32 cellular contexts compared by ENCODE assay signal in genomic region chr7:1946461-1947450, GRCh38.
A peak's percentile ranks its signal among the peaks of the same experiment; 100 is the strongest.
DNase-seq lines count a peak whose midpoint lies in the region; ATAC-seq and TF ChIP-seq lines count a peak whose summit lies in the region.
"Had no signal": no experiment of that assay in that cellular context is flagged by ENCODE, and none has a peak within 500 bp of the region (broad histone marks: within the 10 kb centered on the region; RNA-seq: fewer than 3 reads in every experiment).

No MANE protein-coding gene starts in this region.

- H3K27me3 Mint-ChIP-seq in WTC11 (ENCODE audit: low read depth), result no peaks in the 10 kb centered on the region
- peaks cover 4% of the 10 kb centered on the region for H3K27me3 Mint-ChIP-seq in nephron progenitor cell (ENCODE audit: low read depth, poor library complexity)
- H3K27me3 Mint-ChIP-seq: activated CD4-positive, alpha-beta memory T cell treated with anti-CD3 and anti-CD28 coated beads, Interleukin-2, amount 10 ng/mL, durations not matched to agents 7 days and 5 days; activated naive CD4-positive, alpha-beta T cell treated with anti-CD3 and anti-CD28 coated beads, Interleukin-2, amount 50 U/mL, for 24 hours; dendritic cell treated with granulocyte-macrophage colony-stimulating factor and Interleukin-4, amounts not matched to agents 40 ng/mL and 50 ng/mL, for 4 days had no signal

- H3K4me1 Mint-ChIP-seq in WTC11 (peaks cover 19% of the 10 kb centered on the region), nephron progenitor cell (peaks cover 25% of the 10 kb centered on the region)

- TF ChIP-seq CTCF in right atrium auricular region (IDR thresholded peaks at IDR 0.05) (no peak), WTC11 (IDR thresholded peaks at IDR 0.05) (no peak), left lung (IDR thresholded peaks at IDR 0.05) (no peak), nephron progenitor cell (IDR thresholded peaks at IDR 0.05) (no peak)

- CTCF ChIA-PET in WTC11 (lab: Charles Lee), result no interaction called here

- H3K27me3 ChIP-seq in right atrium auricular region (no peaks in the 10 kb centered on the region), left lung (no peaks in the 10 kb centered on the region)
- H3K27me3 ChIP-seq: esophagus squamous epithelium, hepatocyte, uterus had no signal

- H3K27ac Mint-ChIP-seq in WTC11 (peak overlapping the region; percentile 69; the same call in 1 of the 2 replicates), nephron progenitor cell (no peak overlapping the region)
- H3K27ac Mint-ChIP-seq: activated CD4-positive, alpha-beta memory T cell treated with anti-CD3 and anti-CD28 coated beads, Interleukin-2, amount 10 ng/mL, durations not matched to agents 7 days and 5 days; activated naive CD4-positive, alpha-beta T cell treated with anti-CD3 and anti-CD28 coated beads, Interleukin-2, amount 50 U/mL, for 24 hours; T-helper 1 cell treated with Interleukin-12 subunit alpha and Interleukin-12 subunit beta and Interleukin-4 antibody, amounts not matched to agents 30 μg/mL and 1 μg/mL, for 36 hours had no signal

- H3K4me3 Mint-ChIP-seq in WTC11, result no peak overlapping the region
- no peak overlapping the region for H3K4me3 Mint-ChIP-seq in nephron progenitor cell
- H3K4me3 Mint-ChIP-seq: activated CD4-positive, alpha-beta memory T cell treated with anti-CD3 and anti-CD28 coated beads, Interleukin-2, amount 10 ng/mL, durations not matched to agents 7 days and 5 days; activated naive CD4-positive, alpha-beta T cell treated with anti-CD3 and anti-CD28 coated beads, Interleukin-2, amount 50 U/mL, for 24 hours; dendritic cell treated with granulocyte-macrophage colony-stimulating factor and Interleukin-4, amounts not matched to agents 40 ng/mL and 50 ng/mL, for 4 days; T-helper 1 cell treated with Interleukin-12 subunit alpha and Interleukin-12 subunit beta and Interleukin-4 antibody, amounts not matched to agents 30 μg/mL and 1 μg/mL, for 36 hours had no signal

- H3K9me3 Mint-ChIP-seq in WTC11 (no peaks in the 10 kb centered on the region), nephron progenitor cell (no peaks in the 10 kb centered on the region)
- H3K9me3 Mint-ChIP-seq: activated CD4-positive, alpha-beta memory T cell treated with anti-CD3 and anti-CD28 coated beads, Interleukin-2, amount 10 ng/mL, durations not matched to agents 7 days and 5 days; activated naive CD4-positive, alpha-beta T cell treated with anti-CD3 and anti-CD28 coated beads, Interleukin-2, amount 50 U/mL, for 24 hours; dendritic cell treated with granulocyte-macrophage colony-stimulating factor and Interleukin-4, amounts not matched to agents 40 ng/mL and 50 ng/mL, for 4 days; T-helper 1 cell treated with Interleukin-12 subunit alpha and Interleukin-12 subunit beta and Interleukin-4 antibody, amounts not matched to agents 30 μg/mL and 1 μg/mL, for 36 hours had no signal

- DNase-seq in Right ventricle myocardium superior, result peak; percentile 40
- DNase-seq in right atrium auricular region (ENCODE audit: low spot score), result no peak
- DNase-seq in WTC11 (ENCODE audit: low spot score), result no peak
- DNase-seq in left lung, result peak; percentile 30 to 73
- no peak for DNase-seq in pons (ENCODE audit: low spot score)
- DNase-seq in stimulated activated CD4-positive, alpha-beta T cell treated with anti-CD3 and anti-CD28 coated beads, Interleukin-4, amount 100 ng/mL, for 24 hours, result no peak
- no peak for DNase-seq in nephron progenitor cell
- DNase-seq in cerebellar nuclear complex (lab: John Stamatoyannopoulos, UW), result no peak
- DNase-seq: activated CD4-positive, alpha-beta memory T cell treated with anti-CD3 and anti-CD28 coated beads, Interleukin-2, amount 10 ng/mL, durations not matched to agents 7 days and 5 days; activated CD8-positive, alpha-beta memory T cell treated with anti-CD3 and anti-CD28 coated beads, Interleukin-2, amount 50 U/mL, for 48 hours; AML-193; anterior cingulate cortex; caudate nucleus; COR-L47; DMS79; esophagus squamous epithelium; GDM1; MM.1S; NCI-H1417; NCI-H2081; NCI-H226; NCI-H748 treated with DMSO at 0.1 percent for 48 hours; stimulated activated naive CD8-positive, alpha-beta T cell treated with anti-CD3 and anti-CD28 coated beads, Interleukin-15, Interleukin-2, amounts not matched to agents 100 U/mL and 50 U/mL, for 24 hours; uterus had no signal

- H3K36me3 Mint-ChIP-seq in WTC11, result no peaks in the 10 kb centered on the region
- H3K36me3 Mint-ChIP-seq in nephron progenitor cell (ENCODE audit: low read depth), result no peaks in the 10 kb centered on the region

- intact Hi-C loops in Right ventricle myocardium superior (cut with DNase I) (no loop called here), left lung (cut with DNase I) (no loop called here)

- no peak for ATAC-seq in Right ventricle myocardium superior (ENCODE audit: poor library complexity)
- no peak for ATAC-seq in WTC11
- no peak for ATAC-seq in left lung
- ATAC-seq: activated CD4-positive, CD25-positive, alpha-beta regulatory T cell treated with anti-CD3 and anti-CD28 coated beads, Interleukin-2, amount 50 U/mL, for 24 hours; HCT116; sciatic nerve; stimulated activated naive CD8-positive, alpha-beta T cell treated with anti-CD3 and anti-CD28 coated beads, Interleukin-15, Interleukin-2, amounts not matched to agents 100 U/mL and 50 U/mL, for 24 hours had no signal

- H3K9me3 ChIP-seq in right atrium auricular region, result no peaks in the 10 kb centered on the region
- H3K9me3 ChIP-seq in left lung, result no peaks in the 10 kb centered on the region
- H3K9me3 ChIP-seq: esophagus squamous epithelium, uterus had no signal

- POLR2A ChIA-PET in WTC11 (lab: Charles Lee), result no interaction called here

- H3K4me1 ChIP-seq in right atrium auricular region (peaks cover 0 to 15% of the 10 kb centered on the region in 2 donors), left lung (peaks cover 4 to 49% of the 10 kb centered on the region in 2 donors)
- H3K4me1 ChIP-seq: uterus had no signal

- H3K27ac ChIP-seq in right atrium auricular region (no peak overlapping the region), left lung (no peak overlapping the region)
- H3K27ac ChIP-seq: esophagus squamous epithelium, hepatocyte, KMS-11, uterus had no signal

- H3K4me3 ChIP-seq in right atrium auricular region (no peak overlapping the region), left lung (no peak overlapping the region)
- H3K4me3 ChIP-seq: esophagus squamous epithelium, hepatocyte, uterus had no signal

- H3K36me3 ChIP-seq in right atrium auricular region, result no peaks in the 10 kb centered on the region
- no peaks in the 10 kb centered on the region for H3K36me3 ChIP-seq in left lung
- H3K36me3 ChIP-seq: uterus had no signal

TF ChIP-seq in WTC11, 78 proteins besides CTCF, POLR2A, EP300 and RAD21 (continues in another document):
- TF ChIP-seq ZNF219 (CRISPR knock-in tag; IDR thresholded peaks at IDR 0.05; ENCODE audit: borderline replicate concordance), result no peak
- TF ChIP-seq, protein P1, sequence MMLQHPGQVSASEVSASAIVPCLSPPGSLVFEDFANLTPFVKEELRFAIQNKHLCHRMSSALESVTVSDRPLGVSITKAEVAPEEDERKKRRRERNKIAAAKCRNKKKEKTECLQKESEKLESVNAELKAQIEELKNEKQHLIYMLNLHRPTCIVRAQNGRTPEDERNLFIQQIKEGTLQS (CRISPR knock-in tag; conservative IDR thresholded peaks at IDR 0.05), result no peak
- TF ChIP-seq ZNF317 (CRISPR knock-in tag; IDR thresholded peaks at IDR 0.05; ENCODE audit: borderline replicate concordance, low read depth), result no peak
- TF ChIP-seq ZNF121 (CRISPR knock-in tag; IDR thresholded peaks at IDR 0.05), result no peak
- TF ChIP-seq, protein P2, sequence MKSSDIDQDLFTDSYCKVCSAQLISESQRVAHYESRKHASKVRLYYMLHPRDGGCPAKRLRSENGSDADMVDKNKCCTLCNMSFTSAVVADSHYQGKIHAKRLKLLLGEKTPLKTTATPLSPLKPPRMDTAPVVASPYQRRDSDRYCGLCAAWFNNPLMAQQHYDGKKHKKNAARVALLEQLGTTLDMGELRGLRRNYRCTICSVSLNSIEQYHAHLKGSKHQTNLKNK (CRISPR knock-in tag; IDR thresholded peaks at IDR 0.05), result no peak
- TF ChIP-seq, protein P3, sequence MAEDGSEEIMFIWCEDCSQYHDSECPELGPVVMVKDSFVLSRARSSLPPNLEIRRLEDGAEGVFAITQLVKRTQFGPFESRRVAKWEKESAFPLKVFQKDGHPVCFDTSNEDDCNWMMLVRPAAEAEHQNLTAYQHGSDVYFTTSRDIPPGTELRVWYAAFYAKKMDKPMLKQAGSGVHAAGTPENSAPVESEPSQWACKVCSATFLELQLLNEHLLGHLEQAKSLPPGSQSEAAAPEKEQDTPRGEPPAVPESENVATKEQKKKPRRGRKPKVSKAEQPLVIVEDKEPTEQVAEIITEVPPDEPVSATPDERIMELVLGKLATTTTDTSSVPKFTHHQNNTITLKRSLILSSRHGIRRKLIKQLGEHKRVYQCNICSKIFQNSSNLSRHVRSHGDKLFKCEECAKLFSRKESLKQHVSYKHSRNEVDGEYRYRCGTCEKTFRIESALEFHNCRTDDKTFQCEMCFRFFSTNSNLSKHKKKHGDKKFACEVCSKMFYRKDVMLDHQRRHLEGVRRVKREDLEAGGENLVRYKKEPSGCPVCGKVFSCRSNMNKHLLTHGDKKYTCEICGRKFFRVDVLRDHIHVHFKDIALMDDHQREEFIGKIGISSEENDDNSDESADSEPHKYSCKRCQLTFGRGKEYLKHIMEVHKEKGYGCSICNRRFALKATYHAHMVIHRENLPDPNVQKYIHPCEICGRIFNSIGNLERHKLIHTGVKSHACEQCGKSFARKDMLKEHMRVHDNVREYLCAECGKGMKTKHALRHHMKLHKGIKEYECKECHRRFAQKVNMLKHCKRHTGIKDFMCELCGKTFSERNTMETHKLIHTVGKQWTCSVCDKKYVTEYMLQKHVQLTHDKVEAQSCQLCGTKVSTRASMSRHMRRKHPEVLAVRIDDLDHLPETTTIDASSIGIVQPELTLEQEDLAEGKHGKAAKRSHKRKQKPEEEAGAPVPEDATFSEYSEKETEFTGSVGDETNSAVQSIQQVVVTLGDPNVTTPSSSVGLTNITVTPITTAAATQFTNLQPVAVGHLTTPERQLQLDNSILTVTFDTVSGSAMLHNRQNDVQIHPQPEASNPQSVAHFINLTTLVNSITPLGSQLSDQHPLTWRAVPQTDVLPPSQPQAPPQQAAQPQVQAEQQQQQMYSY (CRISPR knock-in tag; IDR thresholded peaks at IDR 0.05), result no peak

Comparison
In these comparisons a context has a peak if more than half of its experiments do, and no peak if none do; other contexts are left out.
1. DNase-seq: peak in Right ventricle myocardium superior (single experiment) and left lung (2 of 2); none in right atrium auricular region (single experiment), WTC11 (single experiment), pons (single experiment), stimulated activated CD4-positive, alpha-beta T cell treated with anti-CD3 and anti-CD28 coated beads, Interleukin-4, amount 100 ng/mL, for 24 hours (single experiment), nephron progenitor cell (single experiment) and cerebellar nuclear complex (0 of 2).